In the genomic region with DNA sequence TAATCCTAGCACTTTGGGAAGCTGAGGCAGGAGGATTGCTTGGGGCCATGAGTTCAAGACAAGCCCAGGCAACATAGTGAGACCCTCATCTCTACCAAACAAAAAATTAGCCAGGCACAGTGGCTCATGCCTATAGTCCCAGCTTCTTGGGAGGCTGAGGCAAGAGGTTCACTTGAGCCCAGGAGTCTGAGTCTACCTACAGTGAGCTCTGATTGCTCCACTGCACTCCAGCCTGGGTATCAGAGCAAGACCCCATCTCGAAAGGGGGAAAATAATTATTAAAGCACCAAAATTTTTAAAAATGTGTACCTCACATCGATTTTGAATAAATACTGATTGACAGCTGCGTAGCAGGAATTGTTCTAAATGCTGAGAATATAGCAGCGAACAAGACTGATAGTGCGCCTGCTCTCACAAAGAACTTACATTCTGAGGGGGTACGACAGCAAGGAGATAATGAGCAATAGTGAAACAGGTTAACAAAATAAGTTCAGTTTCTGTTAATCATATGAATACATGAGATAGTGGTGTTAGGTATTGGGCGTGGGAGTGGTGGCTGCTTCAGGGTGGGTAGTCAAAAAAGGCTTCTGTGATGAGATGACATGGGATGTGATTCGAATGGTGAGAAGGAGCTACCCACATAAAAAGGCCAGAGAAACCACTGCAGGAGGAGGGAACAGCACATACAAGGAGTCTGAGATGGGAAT, we compare ENCODE assay signal across 12 cellular contexts. TPM values are rescaled to one million over a fixed set of nuclear protein-coding genes. Genes with fewer than 3 reads are reported as not detected.
DNase-seq lines count a peak whose midpoint lies in the region; ATAC-seq and TF ChIP-seq lines count a peak whose summit lies in the region.
"Had no signal": no experiment of that assay in that cellular context is flagged by ENCODE, and none has a peak within 500 bp of the region (broad histone marks: within the 10 kb centered on the region; RNA-seq: fewer than 3 reads in every experiment).

No MANE protein-coding gene starts in this region.

- 86 to 93% methylated on average over 8 of the region's 8 CpGs for WGBS in sigmoid colon, 2 donors

- no peak for TF ChIP-seq POLR2A in sigmoid colon (IDR thresholded peaks at IDR 0.05)

- TF ChIP-seq CTCF in GM20000 (IDR thresholded peaks at IDR 0.05; ENCODE audit: extremely low read depth, missing control alignments) (no peak), sigmoid colon (IDR thresholded peaks at IDR 0.05) (no peak)

- intact Hi-C loops in sigmoid colon (cut with DNase I): no loop called here

- H3K4me1 ChIP-seq in sigmoid colon: peaks cover 0 to 5% (median 0%) of the 10 kb centered on the region in 4 donors
- H3K4me1 ChIP-seq: SJSA1 had no signal

- TF ChIP-seq EP300 in sigmoid colon (IDR thresholded peaks at IDR 0.05): no peak

- ATAC-seq in GM18502 (IDR thresholded peaks at IDR 0.05; ENCODE audit: poor library complexity, unreplicated experiment): peak; percentile 77
- ATAC-seq in HG03159 (IDR thresholded peaks at IDR 0.05; ENCODE audit: unreplicated experiment): peak; percentile 75
- ATAC-seq: gastroesophageal sphincter had no signal

- peaks cover 6 to 92% (median 33%) of the 10 kb centered on the region in 4 donors for H3K36me3 ChIP-seq in sigmoid colon

- no peaks in the 10 kb centered on the region for H3K9me3 ChIP-seq in sigmoid colon
- H3K9me3 ChIP-seq: gastroesophageal sphincter, SJSA1 had no signal

- no peaks in the 10 kb centered on the region for H3K27me3 ChIP-seq in sigmoid colon
- H3K27me3 ChIP-seq: gastroesophageal sphincter, SJSA1 had no signal

- H3K27ac ChIP-seq in sigmoid colon: no peak overlapping the region
- H3K27ac ChIP-seq: gastroesophageal sphincter, SJSA1 had no signal

- peak; percentile 61 for DNase-seq in GM20000 (ENCODE audit: low spot score)
- peak; percentile 15 to 37 for DNase-seq in stimulated activated CD4-positive, alpha-beta T cell treated with anti-CD3 and anti-CD28 coated beads, Interleukin-12 subunit alpha, Interleukin-12 subunit beta, amount 100 ng/mL, for 24 hours (ENCODE audit: low read depth in 2 of 2)
- DNase-seq in sigmoid colon: no peak
- DNase-seq in hippocampal formation (lab: John Stamatoyannopoulos, UW): no peak
- DNase-seq in retina: no peak
- no peak for DNase-seq in cerebellar nuclear complex (lab: John Stamatoyannopoulos, UW)
- DNase-seq: Calu3, mammary epithelial cell had no signal

- H3K4me3 ChIP-seq in sigmoid colon: no peak overlapping the region
- H3K4me3 ChIP-seq: gastroesophageal sphincter, SJSA1 had no signal

RNA-seq across cellular contexts. Expression of gene HCFC2, which starts 19.6 kb away (rescaled TPM):
- 10 to 100 TPM; 35.7 to 53.6 (median 47.1) TPM for total RNA-seq in sigmoid colon
- 1 to 10 TPM; 4.9 to 5.6 (median 5.4) TPM for polyA plus RNA-seq in sigmoid colon

RNA-seq across cellular contexts. Expression of gene GLT8D2, which starts 33.9 kb away (rescaled TPM):
- 10 to 100 TPM; 12.5 to 53.2 (median 17.7) TPM for total RNA-seq in sigmoid colon
- 1 to 10 TPM; 1.6 to 6.4 (median 4.2) TPM for polyA plus RNA-seq in sigmoid colon
- total RNA-seq: Calu3 had no signal

RNA-seq across cellular contexts. Expression of gene NFYB, which starts 54.1 kb away (rescaled TPM):
- total RNA-seq in sigmoid colon: 10 to 100 TPM; 75.2 to 91.3 (median 81.9) TPM
- 10 to 100 TPM; 15.3 to 38.4 (median 20.8) TPM for polyA plus RNA-seq in sigmoid colon

Comparison
In these comparisons a context has a peak if more than half of its experiments do, and no peak if none do; other contexts are left out.
1. DNase-seq: peak in GM20000 (single experiment) and stimulated activated CD4-positive, alpha-beta T cell treated with anti-CD3 and anti-CD28 coated beads, Interleukin-12 subunit alpha, Interleukin-12 subunit beta, amount 100 ng/mL, for 24 hours (2 of 2); none in sigmoid colon (single experiment), hippocampal formation (0 of 2), retina (single experiment) and cerebellar nuclear complex (0 of 2).